8 cellular contexts compared by ENCODE assay signal in the genomic region with DNA sequence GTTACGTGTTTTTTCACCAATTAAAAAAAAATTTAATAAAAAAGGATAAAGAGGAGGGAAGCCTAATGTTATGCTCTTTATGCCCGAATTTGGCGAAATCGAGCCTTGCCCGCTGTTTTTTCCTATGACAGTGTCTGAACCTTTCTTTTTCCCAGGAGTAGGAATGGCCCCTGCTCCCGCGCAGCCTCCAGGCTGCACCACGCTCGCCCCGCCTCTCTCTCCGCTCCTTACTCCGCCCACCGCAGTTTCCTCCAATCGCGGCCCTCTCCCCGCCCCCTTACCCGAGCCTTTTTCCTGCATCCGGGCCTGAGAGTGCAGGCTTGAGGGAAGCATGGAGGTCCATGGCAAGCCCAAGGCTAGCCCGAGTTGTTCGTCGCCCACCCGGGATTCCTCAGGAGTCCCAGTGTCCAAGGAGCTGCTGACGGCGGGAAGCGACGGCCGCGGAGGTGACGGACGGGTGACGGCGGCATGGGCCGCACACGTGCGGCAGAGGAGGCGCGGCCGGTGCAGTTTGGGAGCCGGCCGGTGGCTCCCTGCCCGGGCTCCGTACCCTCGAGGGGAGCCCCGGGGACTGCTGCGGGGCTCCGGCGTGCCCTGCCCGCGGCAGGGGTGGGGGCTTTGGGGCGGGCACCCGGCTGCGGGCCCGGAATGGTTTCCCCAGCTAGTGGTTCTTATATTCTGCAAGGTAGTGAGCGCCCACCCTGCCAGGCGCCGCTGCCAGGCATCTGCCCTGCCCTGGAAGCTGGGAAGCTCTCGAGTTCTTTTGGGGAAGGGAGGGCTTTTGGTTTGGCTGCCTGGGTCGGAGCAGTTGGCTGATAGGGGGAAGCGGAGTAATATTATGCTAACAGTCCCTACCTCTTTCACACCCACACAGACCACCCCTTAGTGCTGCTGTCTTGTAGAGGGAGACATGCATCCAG. TPM values are rescaled to one million over a fixed set of nuclear protein-coding genes. Genes with fewer than 3 reads are reported as not detected.
DNase-seq lines count a peak whose midpoint lies in the region; ATAC-seq and TF ChIP-seq lines count a peak whose summit lies in the region.

TSS of gene NOPCHAP1 (plus strand) at position 295 of the 920 bp plus-strand sequence. CDS start at position 332, 37 bp downstream.

- no peaks in the 10 kb centered on the region for H3K27me3 ChIP-seq in OCI-LY3 (ENCODE audit: low read depth, low read length)

- TF ChIP-seq CTCF in OCI-LY3 (IDR thresholded peaks at IDR 0.05; ENCODE audit: low read depth, low read length) (no peak), mucosa of descending colon (IDR thresholded peaks at IDR 0.05) (no peak)

- peaks cover 51% of the 10 kb centered on the region for H3K79me2 ChIP-seq in OCI-LY3 (ENCODE audit: low read length)

- H3K4me1 ChIP-seq in OCI-LY3 (ENCODE audit: low read length) (peaks cover 28% of the 10 kb centered on the region), mucosa of descending colon (ENCODE audit: low read depth) (peaks cover 11% of the 10 kb centered on the region)

- H4K20me1 ChIP-seq in OCI-LY3 (ENCODE audit: insufficient read depth, low read length), result no peaks in the 10 kb centered on the region

- intact Hi-C loops in mucosa of descending colon (cut with DNase I, micrococcal nuclease), result no loop called here

- H3K9ac ChIP-seq in OCI-LY3 (ENCODE audit: low read length), result peak within 1 kb of the TSS; percentile 83

- H3K9me3 ChIP-seq in OCI-LY3 (ENCODE audit: insufficient read depth, low read length) (no peaks in the 10 kb centered on the region), mucosa of descending colon (no peaks in the 10 kb centered on the region)

- H3K4me2 ChIP-seq in OCI-LY3 (ENCODE audit: low read length), result peak within 1 kb of the TSS; percentile 96

- H3K27ac ChIP-seq in OCI-LY3 (ENCODE audit: low read length), result 0 out of 2 replicates have a peak within 1 kb of the TSS, but pooled peaks have one; percentile 27
- peak within 1 kb of the TSS; percentile 26 for H3K27ac ChIP-seq in epithelial cell of prostate

- ATAC-seq in GM21526 (IDR thresholded peaks at IDR 0.05; ENCODE audit: low FRiP score, unreplicated experiment) (peak; percentile 88), mucosa of descending colon (peak; percentile 100)

- H3K36me3 ChIP-seq in OCI-LY3 (replicated peaks; ENCODE audit: low read depth, low read length), result peaks cover 35% of the 10 kb centered on the region
- no peaks in the 10 kb centered on the region for H3K36me3 ChIP-seq in mucosa of descending colon (ENCODE audit: low read depth)

- DNase-seq in DMS 273 (lab: John Stamatoyannopoulos, UW; ENCODE audit: unreplicated experiment) (peak; percentile 95), HuH-7.5 (ENCODE audit: low spot score) (peak; percentile 80), activated T-cell treated with anti-CD3 and anti-CD28 coated beads for 1 hour (ENCODE audit: low read depth) (peak; percentile 81), epithelial cell of prostate (ENCODE audit: low read depth, low spot score) (no peak), mucosa of descending colon (peak; percentile 93 to 95 (median 95))
- DNase-seq in stimulated activated CD8-positive, alpha-beta memory T cell treated with anti-CD3 and anti-CD28 coated beads, Interleukin-4, amount 100 ng/mL, for 1 hour (ENCODE audit: low read depth in 2 of 2, low spot score in 1 of 2), result peak; percentile 66 to 73

- H2AFZ ChIP-seq in OCI-LY3 (ENCODE audit: low read depth, low read length), result peak within 1 kb of the TSS; percentile 57

- H3K4me3 ChIP-seq in OCI-LY3 (ENCODE audit: low read length), result peak within 1 kb of the TSS; percentile 99
- peak within 1 kb of the TSS; percentile 75 for H3K4me3 ChIP-seq in mucosa of descending colon

RNA-seq across cellular contexts. Expression of gene NOPCHAP1, which starts in this region (rescaled TPM):
- 10 to 100 TPM; 10.4 to 12.8 (median 11.3) TPM for total RNA-seq in mucosa of descending colon
